ENCODE assay signal across 16 cellular contexts in the genomic region with DNA sequence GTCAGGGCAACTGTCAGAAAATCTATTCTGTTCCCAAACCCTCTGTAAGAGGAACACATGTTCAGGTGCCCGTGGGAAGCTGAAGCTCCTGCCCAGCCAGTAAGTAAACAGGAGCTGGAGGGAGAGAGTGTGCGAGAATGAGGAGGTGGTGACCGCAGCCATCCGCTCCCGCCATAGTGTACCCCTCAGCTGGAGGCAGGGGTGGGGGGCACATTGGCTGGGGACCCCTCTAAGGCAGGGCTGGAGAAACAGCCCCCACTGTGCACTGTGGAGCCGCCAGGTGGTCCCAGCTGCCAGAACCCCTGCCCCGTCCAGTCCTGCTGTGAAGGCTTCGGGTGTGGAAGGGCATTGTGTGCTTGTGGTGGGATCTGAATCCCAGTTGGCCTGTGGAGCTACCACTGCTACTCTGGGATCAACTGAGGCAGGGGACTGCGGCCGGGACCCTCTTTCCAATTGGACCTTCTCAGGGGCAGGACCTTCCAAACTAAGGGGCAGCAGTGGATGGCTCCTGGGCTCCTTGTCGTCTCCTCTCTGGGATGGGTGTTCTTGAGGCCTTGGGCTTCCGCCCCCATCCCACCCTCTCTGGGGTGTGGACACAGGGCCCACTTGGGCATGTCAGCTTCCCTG. TPM values are rescaled to one million over a fixed set of nuclear protein-coding genes. Genes with fewer than 3 reads are reported as not detected.
"Had no signal": no experiment of that assay in that cellular context is flagged by ENCODE, and none has a peak within 500 bp of the region (broad histone marks: within the 10 kb centered on the region; RNA-seq: fewer than 3 reads in every experiment).

No MANE protein-coding gene starts in this region.

- H3K4me3 ChIP-seq: gastrocnemius medialis, tibial artery had no signal

- H3K36me3 Mint-ChIP-seq: activated naive CD8-positive, alpha-beta T cell treated with anti-CD3 and anti-CD28 coated beads, Interleukin-2, amount 10 ng/mL, durations not matched to agents 7 days and 5 days; stimulated activated naive B cell treated with anti-CD40 and anti-IgM and Interleukin-4, amounts not matched to agents 10 μg/mL and 1 μg/mL and 100 μg/mL, for 72 hours had no signal

- H3K4me1 Mint-ChIP-seq: activated B cell treated with CpG ODN at 0.5 μM for 24 hours; activated CD4-positive, alpha-beta T cell treated with anti-CD3 and anti-CD28 coated beads, Interleukin-2, amount 10 ng/mL, durations not matched to agents 24 days and 14 days; activated naive CD8-positive, alpha-beta T cell treated with anti-CD3 and anti-CD28 coated beads, Interleukin-2, amount 10 ng/mL, durations not matched to agents 7 days and 5 days had no signal

- H3K27ac ChIP-seq: brain microvascular endothelial cell, gastrocnemius medialis, tibial artery had no signal

- H3K27me3 ChIP-seq: brain microvascular endothelial cell, gastrocnemius medialis, tibial artery had no signal

- DNase-seq: activated B cell treated with CpG ODN at 0.5 μM for 24 hours; activated CD4-positive, alpha-beta T cell treated with anti-CD3 and anti-CD28 coated beads, Interleukin-2, amount 10 ng/mL, durations not matched to agents 24 days and 14 days; activated CD8-positive, alpha-beta memory T cell treated with anti-CD3 and anti-CD28 coated beads, Interleukin-2, amount 50 U/mL, for 48 hours; activated CD8-positive, alpha-beta T cell treated with anti-CD3 and anti-CD28 coated beads, Interleukin-2, amount 10 ng/mL, durations not matched to agents 7 days and 5 days; activated naive CD8-positive, alpha-beta T cell treated with anti-CD3 and anti-CD28 coated beads, Interleukin-2, amount 10 ng/mL, durations not matched to agents 7 days and 5 days; brain microvascular endothelial cell; gastrocnemius medialis; mammary epithelial cell; stimulated activated CD4-positive, alpha-beta T cell treated with anti-CD3 and anti-CD28 coated beads, Interleukin-15, amount 100 ng/mL, for 24 hours; stimulated activated CD4-positive, alpha-beta T cell treated with anti-CD3 and anti-CD28 coated beads, Interleukin-4, amount 100 ng/mL, for 1 hour; stimulated activated naive B cell treated with anti-CD40 and anti-IgM and Interleukin-4, amounts not matched to agents 10 μg/mL and 1 μg/mL and 100 μg/mL, for 72 hours had no signal

- H3K27ac Mint-ChIP-seq: activated B cell treated with CpG ODN at 0.5 μM for 24 hours; activated CD4-positive, alpha-beta T cell treated with anti-CD3 and anti-CD28 coated beads, Interleukin-2, amount 10 ng/mL, durations not matched to agents 24 days and 14 days; activated CD8-positive, alpha-beta T cell treated with anti-CD3 and anti-CD28 coated beads, Interleukin-2, amount 10 ng/mL, durations not matched to agents 7 days and 5 days; activated naive CD8-positive, alpha-beta T cell treated with anti-CD3 and anti-CD28 coated beads, Interleukin-2, amount 10 ng/mL, durations not matched to agents 7 days and 5 days; activated T-helper 1 cell treated with anti-CD3 and anti-CD28 coated beads, Interleukin-12 subunit alpha, Interleukin-12 subunit beta, Interleukin-2, Interleukin-4 antibody, amounts not matched to agents 30 ng/mL and 10 ng/mL and 1 ng/mL, durations not matched to agents 14 hours and 24 hours and 36 hours; stimulated activated naive B cell treated with anti-CD40 and anti-IgM and Interleukin-4, amounts not matched to agents 10 μg/mL and 1 μg/mL and 100 μg/mL, for 72 hours had no signal

- H3K36me3 ChIP-seq: brain microvascular endothelial cell, gastrocnemius medialis, tibial artery had no signal

- H3K4me3 Mint-ChIP-seq: activated B cell treated with CpG ODN at 0.5 μM for 24 hours; activated CD4-positive, alpha-beta T cell treated with anti-CD3 and anti-CD28 coated beads, Interleukin-2, amount 10 ng/mL, durations not matched to agents 24 days and 14 days; activated CD8-positive, alpha-beta T cell treated with anti-CD3 and anti-CD28 coated beads, Interleukin-2, amount 10 ng/mL, durations not matched to agents 7 days and 5 days; activated naive CD8-positive, alpha-beta T cell treated with anti-CD3 and anti-CD28 coated beads, Interleukin-2, amount 10 ng/mL, durations not matched to agents 7 days and 5 days; activated T-helper 1 cell treated with anti-CD3 and anti-CD28 coated beads, Interleukin-12 subunit alpha, Interleukin-12 subunit beta, Interleukin-2, Interleukin-4 antibody, amounts not matched to agents 30 ng/mL and 10 ng/mL and 1 ng/mL, durations not matched to agents 14 hours and 24 hours and 36 hours; endodermal cell; stimulated activated naive B cell treated with anti-CD40 and anti-IgM and Interleukin-4, amounts not matched to agents 10 μg/mL and 1 μg/mL and 100 μg/mL, for 72 hours had no signal

- H3K9me3 Mint-ChIP-seq: activated B cell treated with CpG ODN at 0.5 μM for 24 hours; activated CD4-positive, alpha-beta T cell treated with anti-CD3 and anti-CD28 coated beads, Interleukin-2, amount 10 ng/mL, durations not matched to agents 24 days and 14 days; activated naive CD8-positive, alpha-beta T cell treated with anti-CD3 and anti-CD28 coated beads, Interleukin-2, amount 10 ng/mL, durations not matched to agents 7 days and 5 days; activated T-helper 1 cell treated with anti-CD3 and anti-CD28 coated beads, Interleukin-12 subunit alpha, Interleukin-12 subunit beta, Interleukin-2, Interleukin-4 antibody, amounts not matched to agents 30 ng/mL and 10 ng/mL and 1 ng/mL, durations not matched to agents 14 hours and 24 hours and 36 hours; endodermal cell; nephron progenitor cell; stimulated activated naive B cell treated with anti-CD40 and anti-IgM and Interleukin-4, amounts not matched to agents 10 μg/mL and 1 μg/mL and 100 μg/mL, for 72 hours had no signal

- ATAC-seq: activated CD8-positive, alpha-beta T cell treated with anti-CD3 and anti-CD28 coated beads, Interleukin-2, amount 10 ng/mL, durations not matched to agents 7 days and 5 days; gastrocnemius medialis had no signal

- H3K9me3 ChIP-seq: gastrocnemius medialis, tibial artery had no signal

RNA-seq across cellular contexts. Expression of gene TSPAN9, which starts 59.6 kb away (rescaled TPM):
- total RNA-seq: activated CD8-positive, alpha-beta T cell treated with anti-CD3 and anti-CD28 coated beads, Interleukin-2, amount 10 ng/mL, durations not matched to agents 7 days and 5 days; T-helper 2 cell treated with Interferon-gamma antibody and Interleukin-4, amounts not matched to agents 100 ng/mL and 5 ng/mL, for 36 hours had no signal
